Comparison of ENCODE assay signal across 11 cellular contexts in genomic region chr5:73748510-73749410, GRCh38.
DNase-seq lines count a peak whose midpoint lies in the region; ATAC-seq, FAIRE-seq and TF ChIP-seq lines count a peak whose summit lies in the region.
"Had no signal": no experiment of that assay in that cellular context is flagged by ENCODE, and none has a peak within 500 bp of the region (broad histone marks: within the 10 kb centered on the region; RNA-seq: fewer than 3 reads in every experiment).

No MANE protein-coding gene starts in this region.

- H3K36me3 Mint-ChIP-seq in astrocyte (ENCODE audit: low read depth, unreplicated experiment) (peaks cover 2% of the 10 kb centered on the region), Caco-2 (ENCODE audit: insufficient read depth, unreplicated experiment) (no peaks in the 10 kb centered on the region), T-helper 17 cell (ENCODE audit: low read depth) (no peaks in the 10 kb centered on the region)

- H3K4me1 Mint-ChIP-seq in astrocyte (ENCODE audit: low read depth, unreplicated experiment) (peaks cover 5% of the 10 kb centered on the region), Caco-2 (ENCODE audit: low read depth, unreplicated experiment) (no peaks in the 10 kb centered on the region), T-helper 17 cell (no peaks in the 10 kb centered on the region)

- H3K27me3 Mint-ChIP-seq in astrocyte (ENCODE audit: low read depth, unreplicated experiment) (no peaks in the 10 kb centered on the region), Caco-2 (ENCODE audit: insufficient read depth, unreplicated experiment) (peaks cover 25% of the 10 kb centered on the region), T-helper 17 cell (peaks cover 31% of the 10 kb centered on the region)

- no peak for TF ChIP-seq CTCF in astrocyte (IDR thresholded peaks at IDR 0.05; ENCODE audit: insufficient read depth, low read depth, low read length)
- no peak for TF ChIP-seq CTCF in Caco-2 (IDR thresholded peaks at IDR 0.05; ENCODE audit: insufficient read depth in 1 of 2, low read depth in 1 of 2, low read length in 1 of 2, severe bottlenecking in 1 of 2, unreplicated experiment in 1 of 2)

- H3K9me3 Mint-ChIP-seq in astrocyte (ENCODE audit: unreplicated experiment) (peaks cover 2% of the 10 kb centered on the region), Caco-2 (ENCODE audit: unreplicated experiment) (no peaks in the 10 kb centered on the region)

- intact Hi-C loops in right cardiac atrium (cut with DNase I), result no loop called here
- intact Hi-C loops in Caco-2 (cut with micrococcal nuclease; ENCODE audit: unreplicated experiment), result no loop called here

- no peak overlapping the region for H2AFZ ChIP-seq in astrocyte (ENCODE audit: low read depth, low read length)

- H3K4me3 Mint-ChIP-seq in astrocyte (ENCODE audit: unreplicated experiment), result no peak overlapping the region
- H3K4me3 Mint-ChIP-seq in Caco-2 (ENCODE audit: unreplicated experiment), result no peak overlapping the region
- H3K4me3 Mint-ChIP-seq in T-helper 17 cell, result no peak overlapping the region
- H3K4me3 Mint-ChIP-seq: stimulated activated naive CD8-positive, alpha-beta T cell treated with anti-CD3 and anti-CD28 coated beads, Interleukin-15, Interleukin-2, amounts not matched to agents 100 ng/mL and 50 ng/mL, for 24 hours had no signal

- H3K9me3 ChIP-seq in astrocyte (ENCODE audit: insufficient read depth, low read depth, low read length), result no peaks in the 10 kb centered on the region
- no peaks in the 10 kb centered on the region for H3K9me3 ChIP-seq in right cardiac atrium (ENCODE audit: control insufficient read depth, low read length)
- H3K9me3 ChIP-seq in Caco-2, result no peaks in the 10 kb centered on the region; the same call in 1 of the 2 replicates
- H3K9me3 ChIP-seq in T-helper 17 cell (ENCODE audit: control insufficient read depth, low read length, poor library complexity, severe bottlenecking), result no peaks in the 10 kb centered on the region

- no peak overlapping the region for H3K9ac ChIP-seq in astrocyte (ENCODE audit: low read length)

- ATAC-seq in right cardiac atrium, result peak; percentile 78 to 93
- ATAC-seq in HG03520 (IDR thresholded peaks at IDR 0.05; ENCODE audit: unreplicated experiment), result no peak
- ATAC-seq in T-helper 17 cell, result no peak

- CTCF ChIA-PET in Caco-2 (lab: Charles Lee), result no interaction called here

- DNase-seq in EH (ENCODE audit: low read depth), result peak; percentile 39
- peak; percentile 54 for DNase-seq in astrocyte (ENCODE audit: low read depth)
- peak; percentile 61 to 85 (median 78) for DNase-seq in right cardiac atrium
- peak; percentile 45 for DNase-seq in smooth muscle cell of the brain vasculature (ENCODE audit: low read depth, low spot score)
- no peak for DNase-seq in Caco-2
- DNase-seq in T-helper 17 cell, result no peak
- no peak for DNase-seq in Ammon's horn (ENCODE audit: low spot score)
- DNase-seq: anterior cingulate cortex, Calu3 had no signal

- no peaks in the 10 kb centered on the region for H4K20me1 ChIP-seq in astrocyte (ENCODE audit: insufficient read depth, low read length)

- POLR2A ChIA-PET in Caco-2 (lab: Charles Lee), result no interaction called here

- no peaks in the 10 kb centered on the region for H3K79me2 ChIP-seq in astrocyte (ENCODE audit: insufficient read depth, low read length)

- H3K4me1 ChIP-seq in astrocyte (ENCODE audit: insufficient read depth, low read length) (peaks cover 10% of the 10 kb centered on the region), right cardiac atrium (ENCODE audit: control insufficient read depth, insufficient read depth, low read length) (no peaks in the 10 kb centered on the region), Caco-2 (no peaks in the 10 kb centered on the region)

- H3K27ac ChIP-seq in astrocyte (ENCODE audit: low read depth, low read length) (no peak overlapping the region), right cardiac atrium (ENCODE audit: low read length) (peak overlapping the region; percentile 30)

- H3K27me3 ChIP-seq in astrocyte (ENCODE audit: insufficient read depth, low read length), result no peaks in the 10 kb centered on the region
- H3K27me3 ChIP-seq in right cardiac atrium (ENCODE audit: control insufficient read depth, insufficient read depth), result no peaks in the 10 kb centered on the region
- H3K27me3 ChIP-seq in Caco-2 (replicated peaks; ENCODE audit: control insufficient read depth, insufficient read depth, low read length), result no peaks in the 10 kb centered on the region; the same call in 1 of the 2 replicates

- no TSS peak for BruUV-seq in Caco-2 (replicated peaks; lab: Mats Ljungman, UMichigan)

- no peaks in the 10 kb centered on the region for H3K36me3 ChIP-seq in astrocyte (ENCODE audit: insufficient read depth, low read length)
- no peaks in the 10 kb centered on the region for H3K36me3 ChIP-seq in Caco-2 (ENCODE audit: control insufficient read depth, insufficient read depth, low read length)

- WGBS in right cardiac atrium, result 33% methylated on average over 11 of the region's 11 CpGs

- H3K27ac Mint-ChIP-seq in astrocyte (ENCODE audit: unreplicated experiment), result no peak overlapping the region
- no peak overlapping the region for H3K27ac Mint-ChIP-seq in Caco-2 (ENCODE audit: unreplicated experiment)
- H3K27ac Mint-ChIP-seq in T-helper 17 cell, result no peak overlapping the region
- H3K27ac Mint-ChIP-seq: stimulated activated naive CD8-positive, alpha-beta T cell treated with anti-CD3 and anti-CD28 coated beads, Interleukin-15, Interleukin-2, amounts not matched to agents 100 ng/mL and 50 ng/mL, for 24 hours had no signal

- H3K4me3 ChIP-seq in astrocyte (ENCODE audit: insufficient read depth, low read depth, low read length) (no peak overlapping the region), right cardiac atrium (ENCODE audit: low read length) (no peak overlapping the region), Caco-2 (ENCODE audit: low read depth, low read length) (no peak overlapping the region)

- H3K4me2 ChIP-seq in astrocyte (ENCODE audit: low read length), result peak overlapping the region; percentile 19

- no peak for FAIRE-seq in astrocyte (lab: Jason Lieb, UNC)

Comparison
In these comparisons a context has a peak if more than half of its experiments do, and no peak if none do; other contexts are left out.
1. DNase-seq: peak in EH (single experiment), astrocyte (single experiment), right cardiac atrium (3 of 3) and smooth muscle cell of the brain vasculature (single experiment); none in Caco-2 (0 of 2), T-helper 17 cell (0 of 3) and Ammon's horn (single experiment).
2. ATAC-seq: peak in right cardiac atrium (2 of 2); none in HG03520 (single experiment) and T-helper 17 cell (single experiment).